Comparison of ENCODE assay signal across 8 cellular contexts in genomic region chr12:110467847-110468211, GRCh38. TPM values are rescaled to one million over a fixed set of nuclear protein-coding genes. Genes with fewer than 3 reads are reported as not detected.
DNase-seq lines count a peak whose midpoint lies in the region; ATAC-seq and TF ChIP-seq lines count a peak whose summit lies in the region.

No MANE protein-coding gene starts in this region.

- peak overlapping the region; percentile 92 to 93 for H3K27ac ChIP-seq in right atrium auricular region
- H3K27ac ChIP-seq in mucosa of rectum (ENCODE audit: low read depth in 2 of 2, low read length in 2 of 2): peak overlapping the region; percentile 71 to 91

- no peak for TF ChIP-seq CTCF in right atrium auricular region (IDR thresholded peaks at IDR 0.05)
- no peak for TF ChIP-seq CTCF in cardiac fibroblast (IDR thresholded peaks at IDR 0.05; ENCODE audit: low read depth, low read length)

- H3K4me3 ChIP-seq in right atrium auricular region (peak overlapping the region; percentile 64 to 86), cardiac fibroblast (replicated peaks in 1 of 2; ENCODE audit: low read depth in 2 of 2, low read length in 2 of 2) (peak overlapping the region; percentile 72 to 78), mucosa of rectum (ENCODE audit: low read length in 2 of 2) (peak overlapping the region; percentile 90 to 99)

- peak overlapping the region; percentile 82 to 83 for H3K9ac ChIP-seq in mucosa of rectum (ENCODE audit: low read depth in 1 of 2, low read length in 2 of 2)

- no peak for ATAC-seq in HG03280 (IDR thresholded peaks at IDR 0.05; ENCODE audit: unreplicated experiment)
- ATAC-seq in GM19351 (IDR thresholded peaks at IDR 0.05; ENCODE audit: unreplicated experiment): no peak

- DNase-seq in right atrium auricular region (ENCODE audit: low spot score) (no peak), cardiac septum (ENCODE audit: low spot score) (no peak), cardiac fibroblast (ENCODE audit: low read depth in 2 of 2) (no peak), NCI-H146 (lab: John Stamatoyannopoulos, UW) (no peak), NCI-H526 treated with DMSO at 0.1 percent for 48 hours (lab: John Stamatoyannopoulos, UW) (no peak)

- H3K9me3 ChIP-seq in right atrium auricular region (no peaks in the 10 kb centered on the region), mucosa of rectum (ENCODE audit: control insufficient read depth in 2 of 2, low read length in 2 of 2) (no peaks in the 10 kb centered on the region)

- H3K36me3 ChIP-seq in right atrium auricular region: peaks cover 6% of the 10 kb centered on the region
- H3K36me3 ChIP-seq in mucosa of rectum (ENCODE audit: control insufficient read depth in 2 of 2, insufficient read depth in 2 of 2, low read length in 2 of 2): peaks cover 10% of the 10 kb centered on the region in 2 donors

- peaks cover 0 to 25% of the 10 kb centered on the region in 2 donors for H3K4me1 ChIP-seq in right atrium auricular region
- peaks cover 16 to 21% of the 10 kb centered on the region in 2 donors for H3K4me1 ChIP-seq in mucosa of rectum (ENCODE audit: control insufficient read depth in 2 of 2, insufficient read depth in 2 of 2, low read length in 2 of 2)

- no peaks in the 10 kb centered on the region for H3K27me3 ChIP-seq in right atrium auricular region
- H3K27me3 ChIP-seq in mucosa of rectum (ENCODE audit: control insufficient read depth in 2 of 2, insufficient read depth in 2 of 2, low read length in 2 of 2): no peaks in the 10 kb centered on the region

- intact Hi-C loops in cardiac septum (cut with DNase I): loop anchor here (1.0 to 5.0 kb wide), 2 partner anchors 34 to 134 kb away; partner anchors contain the start of genes RAD9B and VPS29

RNA-seq across cellular contexts. Expression of gene GPN3, which starts 0.2 kb away (rescaled TPM):
- 10 to 100 TPM; 18.7 to 22.0 TPM for total RNA-seq in right atrium auricular region
- 27.1 TPM for total RNA-seq in cardiac septum

RNA-seq across cellular contexts. Expression of gene FAM216A, which starts 0.8 kb away (rescaled TPM):
- total RNA-seq in right atrium auricular region (1 to 10 TPM; 6.9 to 10.0 TPM), cardiac septum (4.7 TPM)

RNA-seq across cellular contexts. Expression of gene ARPC3, which starts 17.7 kb away (rescaled TPM):
- total RNA-seq in right atrium auricular region (100 to 1,000 TPM in 1 of 2 donors, 10 to 100 TPM in 1; 96.4 to 138 TPM), cardiac septum (102 TPM)

RNA-seq across cellular contexts. Expression of gene VPS29, which starts 34.1 kb away (rescaled TPM):
- total RNA-seq in right atrium auricular region (10 to 100 TPM; 65.7 to 96.1 TPM), cardiac septum (76.3 TPM)

RNA-seq across cellular contexts. Expression of gene RAD9B, which starts 34.3 kb away (rescaled TPM):
- total RNA-seq in right atrium auricular region: 1 to 10 TPM in 1 of 2 donors, under 1 TPM in 1; 0.26 to 1.2 TPM
- 0.65 TPM for total RNA-seq in cardiac septum
